Comparison of ENCODE assay signal across 8 cellular contexts in genomic region chr15:50051811-50052419, GRCh38.
DNase-seq lines count a peak whose midpoint lies in the region; ATAC-seq and TF ChIP-seq lines count a peak whose summit lies in the region.

No MANE protein-coding gene starts in this region.

- in situ Hi-C loops in astrocyte of the spinal cord (cut with HindIII; ENCODE audit: low sequenced_read_pairs) = no loop called here

- H3K27me3 ChIP-seq in spleen (replicated peaks in 1 of 7) = no peaks in the 10 kb centered on the region

- 39 to 63% (median 51%) methylated on average over 3 of the region's 3 CpGs for WGBS in spleen, 5 donors

- no peak for ATAC-seq in HG02870 (IDR thresholded peaks at IDR 0.05; ENCODE audit: unreplicated experiment)

- H3K27ac ChIP-seq in spleen = peak overlapping the region in 3 of 8 donors; percentile 25 to 68 (median 39)

- TF ChIP-seq POLR2A in spleen (IDR thresholded peaks at IDR 0.05) = no peak

- peak; percentile 74 for DNase-seq in AG09309 (ENCODE audit: low read depth)
- DNase-seq in NCI-H526 treated with DMSO at 0.1 percent for 48 hours (lab: John Stamatoyannopoulos, UW) = peak; percentile 12
- peak; percentile 83 for DNase-seq in astrocyte of the spinal cord (ENCODE audit: low read depth, low spot score)
- DNase-seq in iPS-NIHi11 (ENCODE audit: low spot score) = peak; percentile 38
- DNase-seq in spleen = no peak
- DNase-seq in activated CD8-positive, alpha-beta memory T cell treated with anti-CD3 and anti-CD28 coated beads, Interleukin-2, amount 50 U/mL, for 4 hours = no peak

- H3K4me1 ChIP-seq in spleen = peaks cover 0 to 39% (median 4%) of the 10 kb centered on the region in 6 donors

- TF ChIP-seq CTCF in AG09309 (IDR thresholded peaks at IDR 0.05; ENCODE audit: control insufficient read depth, insufficient read depth, low read depth, low read length, missing control alignments) = peak; percentile 75
- peak; percentile 51; the same call in 2 of the 3 replicates for TF ChIP-seq CTCF in GM12872 (IDR thresholded peaks at IDR 0.05; ENCODE audit: insufficient read depth, low read depth, low read length)
- TF ChIP-seq CTCF in astrocyte of the spinal cord (IDR thresholded peaks at IDR 0.05; ENCODE audit: low read depth, low read length) = peak; percentile 77
- peak in 8 of 11 experiments; percentile 11 to 55 (median 38) for TF ChIP-seq CTCF in spleen (IDR thresholded peaks at IDR 0.05 in 8 of 11, conservative IDR thresholded peaks at IDR 0.05 in 3 of 11)

- no peaks in the 10 kb centered on the region for H3K9me3 ChIP-seq in spleen

- H3K4me3 ChIP-seq in AG09309 (ENCODE audit: control insufficient read depth, low read depth, low read length) (no peak overlapping the region), astrocyte of the spinal cord (ENCODE audit: low read depth, low read length) (no peak overlapping the region), spleen (no peak overlapping the region)

- intact Hi-C loops in spleen (cut with DNase I; ENCODE audit: low total_unique reads) = no loop called here

- no peaks in the 10 kb centered on the region for H3K36me3 ChIP-seq in spleen

Comparison
In these comparisons a context has a peak if more than half of its experiments do, and no peak if none do; other contexts are left out.
1. DNase-seq: peak in AG09309 (single experiment), NCI-H526 treated with DMSO at 0.1 percent for 48 hours (single experiment), astrocyte of the spinal cord (single experiment) and iPS-NIHi11 (single experiment); none in spleen (single experiment) and activated CD8-positive, alpha-beta memory T cell treated with anti-CD3 and anti-CD28 coated beads, Interleukin-2, amount 50 U/mL, for 4 hours (single experiment).
2. Peak in every context shown above with its lines, with median percentiles within 50 percentile points of each other: CTCF ChIP-seq.